Comparison of ENCODE assay signal across 25 cellular contexts in the genomic region with DNA sequence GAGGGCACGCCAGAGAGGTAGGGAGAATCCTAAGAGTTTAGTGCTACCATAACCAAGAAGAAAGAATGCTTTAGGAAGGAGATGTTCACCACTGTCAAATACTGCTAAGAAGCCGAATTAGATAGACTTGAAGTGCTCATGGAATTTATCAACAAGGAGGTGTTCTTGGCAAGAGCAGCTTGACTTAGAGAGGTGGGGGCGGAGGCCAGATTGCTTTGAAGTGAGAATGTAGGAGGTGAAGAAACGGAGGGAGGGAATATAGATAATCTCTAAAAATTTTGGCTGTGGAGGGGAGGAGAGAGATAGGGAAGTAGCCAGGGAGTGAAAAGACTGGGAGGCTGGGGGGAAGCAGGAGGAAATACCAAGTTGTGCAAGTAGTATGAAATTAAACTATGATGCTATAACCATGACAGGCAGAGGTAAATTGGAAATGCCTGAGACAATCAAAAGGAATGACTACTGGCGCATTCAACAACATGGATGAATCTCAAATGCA.
"Had no signal": no experiment of that assay in that cellular context is flagged by ENCODE, and none has a peak within 500 bp of the region (broad histone marks: within the 10 kb centered on the region; RNA-seq: fewer than 3 reads in every experiment).

No MANE protein-coding gene starts in this region.

- FAIRE-seq: endometrium, endothelial cell of umbilical vein, TTC549 had no signal

- DNase-seq: activated CD4-positive, alpha-beta T cell treated with anti-CD3 and anti-CD28 coated beads for 1 hour; activated CD4-positive, alpha-beta T cell treated with anti-CD3 and anti-CD28 coated beads for 4 hours; activated CD4-positive, alpha-beta T cell treated with anti-CD3 and anti-CD28 coated beads, Interleukin-2, amount 10 ng/mL, durations not matched to agents 7 days and 5 days; activated CD4-positive, alpha-beta T cell treated with anti-CD3 and anti-CD28 coated beads, Interleukin-2, amount 50 U/mL, for 4 hours; activated CD8-positive, alpha-beta memory T cell treated with anti-CD3 and anti-CD28 coated beads, Interleukin-2, amount 10 ng/mL, durations not matched to agents 7 days and 5 days; activated CD8-positive, alpha-beta memory T cell treated with anti-CD3 and anti-CD28 coated beads, Interleukin-2, amount 50 U/mL, for 4 hours; activated CD8-positive, alpha-beta T cell treated with anti-CD3 and anti-CD28 coated beads, Interleukin-2, amount 10 ng/mL, durations not matched to agents 7 days and 5 days; activated gamma-delta T cell; activated naive CD4-positive, alpha-beta T cell; activated naive CD4-positive, alpha-beta T cell treated with anti-CD3 and anti-CD28 coated beads, Interleukin-2, amount 10 ng/mL, durations not matched to agents 7 days and 5 days; activated naive CD8-positive, alpha-beta T cell treated with anti-CD3 and anti-CD28 coated beads, Interleukin-2, amount 10 ng/mL, durations not matched to agents 7 days and 5 days; activated T-cell treated with anti-CD3 and anti-CD28 coated beads, Interleukin-2, amount 50 U/mL, for 1 hour; activated T-cell treated with anti-CD3 and anti-CD28 coated beads, Interleukin-2, amount 50 U/mL, for 48 hours; central memory CD4-positive, alpha-beta T cell; cerebellar nuclear complex; colonic mucosa; effector CD8-positive, alpha-beta T cell; esophagus squamous epithelium; foreskin melanocyte; SW 1271; T-cell; T1000 had no signal
